8 cellular contexts compared by ENCODE assay signal in genomic region chr2:54599914-54600313, GRCh38.
DNase-seq lines count a peak whose midpoint lies in the region; ATAC-seq, FAIRE-seq and TF ChIP-seq lines count a peak whose summit lies in the region.
"Had no signal": no experiment of that assay in that cellular context is flagged by ENCODE, and none has a peak within 500 bp of the region (broad histone marks: within the 10 kb centered on the region; RNA-seq: fewer than 3 reads in every experiment).

No MANE protein-coding gene starts in this region.

- FAIRE-seq in K562 (lab: Jason Lieb, UNC) = peak; percentile 89
- FAIRE-seq: GM18507 had no signal

- DNase-seq in NCI-H2029 (lab: John Stamatoyannopoulos, UW) = peak; percentile 53
- peak; percentile 75 to 90 (median 80) for DNase-seq in K562 (ENCODE audit: extremely low read depth in 1 of 4, low spot score in 3 of 4)
- peak; percentile 44 to 81 for DNase-seq in tibial artery
- no peak for DNase-seq in NCI-H1417 treated with DMSO at 0.1 percent for 48 hours (lab: John Stamatoyannopoulos, UW)
- DNase-seq in Kasumi-1 (lab: John Stamatoyannopoulos, UW) = no peak

- peak; percentile 63; the same call in 1 of the 2 replicates for TF ChIP-seq EP300 in K562 (IDR thresholded peaks at IDR 0.05; ENCODE audit: low read length)

- POLR2A ChIA-PET in K562 (lab: Yijun Ruan, JAX) = interaction anchor here (0.8 to 2.2 kb wide), 7 partner anchors 9 to 137 kb away, joined by 3 to 6 read pairs (median 3); no protein-coding TSS in a partner anchor

- WGBS in K562 (ENCODE audit: insufficient coverage, low coverage, missing lambda C conversion rate) = 5% methylated on average over 3 of the region's 4 CpGs
- 34% methylated on average over 4 of the region's 4 CpGs for WGBS in liver

- no peak overlapping the region for H3K4me3 ChIP-seq in K562
- H3K4me3 ChIP-seq in liver (ENCODE audit: low read depth in 1 of 3, low read length in 3 of 3) = no peak overlapping the region
- no peak overlapping the region for H3K4me3 ChIP-seq in tibial artery

- intact Hi-C loops in K562 (cut with micrococcal nuclease) (loop anchor here (5.0 kb wide), 1 partner anchor 78 kb away; no protein-coding TSS in a partner anchor), tibial artery (cut with DNase I; ENCODE audit: low total_unique reads) (no loop called here)

- H3K9me1 ChIP-seq in K562 (ENCODE audit: control insufficient read depth, insufficient read depth, low read length) = no peaks in the 10 kb centered on the region

- H3K4me2 ChIP-seq in K562 (ENCODE audit: insufficient read depth, low read length) = peak overlapping the region; percentile 42

- H3K36me3 ChIP-seq in K562 (ENCODE audit: control insufficient read depth, insufficient read depth, low read length) = peaks cover 13% of the 10 kb centered on the region; the same call in 1 of the 3 replicates
- H3K36me3 ChIP-seq in liver (ENCODE audit: control insufficient read depth in 4 of 4, insufficient read depth in 3 of 4, low read depth in 1 of 4, low read length in 3 of 4) = peaks cover 0 to 4% (median 2%) of the 10 kb centered on the region in 4 donors
- no peaks in the 10 kb centered on the region for H3K36me3 ChIP-seq in tibial artery

- H4K20me1 ChIP-seq in K562 (replicated peaks; ENCODE audit: control insufficient read depth, insufficient read depth, low read length) = no peaks in the 10 kb centered on the region

- CTCF ChIA-PET in K562 (lab: Yijun Ruan, JAX; ENCODE audit: low intra/inter-chr PET ratio) = no interaction called here

- in situ Hi-C loops in K562 (cut with MboI) = no loop called here

- H3K27me3 ChIP-seq in K562 (ENCODE audit: control insufficient read depth in 2 of 2, insufficient read depth in 2 of 2, low read length in 2 of 2) = no peaks in the 10 kb centered on the region
- no peaks in the 10 kb centered on the region for H3K27me3 ChIP-seq in liver (ENCODE audit: control insufficient read depth in 4 of 4, insufficient read depth in 4 of 4, low read length in 3 of 4)
- no peaks in the 10 kb centered on the region for H3K27me3 ChIP-seq in tibial artery

- BruUV-seq in K562 (replicated peaks; lab: Mats Ljungman, UMichigan) = no TSS peak

- peak; percentile 77 for ATAC-seq in K562
- ATAC-seq in GM19397 (IDR thresholded peaks at IDR 0.05; ENCODE audit: unreplicated experiment) = no peak

- H3K4me1 ChIP-seq in K562 (replicated peaks in 1 of 2; ENCODE audit: control insufficient read depth in 2 of 2, insufficient read depth in 2 of 2, low read length in 2 of 2) = peaks cover 39 to 87% of the 10 kb centered on the region in 2 experiments
- H3K4me1 ChIP-seq in liver (ENCODE audit: control insufficient read depth in 4 of 4, insufficient read depth in 4 of 4, low read length in 3 of 4) = peaks cover 43 to 99% (median 96%) of the 10 kb centered on the region in 4 donors
- peaks cover 0 to 98% (median 73%) of the 10 kb centered on the region in 4 donors for H3K4me1 ChIP-seq in tibial artery

- TF ChIP-seq CTCF in K562 (IDR thresholded peaks at IDR 0.05 in 2 of 3, conservative IDR thresholded peaks at IDR 0.05 in 1 of 3; ENCODE audit: insufficient read depth in 2 of 3, low read depth in 1 of 3, low read length in 3 of 3) = no peak
- no peak for TF ChIP-seq CTCF in liver (IDR thresholded peaks at IDR 0.05; ENCODE audit: low read depth, low read length, missing input control)
- no peak for TF ChIP-seq CTCF in tibial artery (IDR thresholded peaks at IDR 0.05)

- TF ChIP-seq POLR2A in K562 (conservative IDR thresholded peaks at IDR 0.05) = no peak

- H3K9ac ChIP-seq in K562 (ENCODE audit: insufficient read depth in 1 of 2, low read depth in 2 of 2, low read length in 2 of 2) (no peak overlapping the region; a peak in 2 of 4 replicates), liver (ENCODE audit: low read depth in 1 of 2, low read length in 2 of 2) (peak overlapping the region in 1 of 2 donors; percentile 48)

- no peak for TF ChIP-seq RAD21 in K562 (CRISPR knock-in tag; conservative IDR thresholded peaks at IDR 0.05 in 1 of 2, IDR thresholded peaks at IDR 0.05 in 1 of 2)
- TF ChIP-seq RAD21 in liver (IDR thresholded peaks at IDR 0.05) = peak in 1 of 2 donors; percentile 40

- H2AFZ ChIP-seq in K562 (ENCODE audit: low read depth, low read length) = no peak overlapping the region; the same call in 1 of the 2 replicates

- H3K9me3 ChIP-seq in K562 (replicated peaks; ENCODE audit: control insufficient read depth, insufficient read depth, low read depth, low read length) = no peaks in the 10 kb centered on the region
- no peaks in the 10 kb centered on the region for H3K9me3 ChIP-seq in liver (ENCODE audit: control insufficient read depth in 4 of 4, low read length in 3 of 4)
- H3K9me3 ChIP-seq in tibial artery = no peaks in the 10 kb centered on the region

- H3K79me2 ChIP-seq in K562 (ENCODE audit: control insufficient read depth, insufficient read depth, low read length) = peaks cover 89% of the 10 kb centered on the region

- peak overlapping the region; percentile 62 for H3K27ac ChIP-seq in K562 (ENCODE audit: extremely low read depth, low read depth, low read length)
- H3K27ac ChIP-seq in liver (ENCODE audit: low read depth in 1 of 2, low read length in 2 of 2) = peak overlapping the region; percentile 44 to 62
- peak overlapping the region; percentile 35 to 67 for H3K27ac ChIP-seq in tibial artery

TF ChIP-seq in K562, 482 proteins besides CTCF, POLR2A, EP300 and RAD21 (continues in another document):
- TF ChIP-seq E2F3 (CRISPR knock-in tag; IDR thresholded peaks at IDR 0.05) = no peak
- TF ChIP-seq SMARCA4 (IDR thresholded peaks at IDR 0.05) = peak; percentile 58; the same call in 1 of the 2 replicates
- peak; percentile 72 for TF ChIP-seq MTA3 (IDR thresholded peaks at IDR 0.05; ENCODE audit: borderline replicate concordance)
- TF ChIP-seq CBX3 (IDR thresholded peaks at IDR 0.05; ENCODE audit: borderline replicate concordance in 1 of 2, low read length in 2 of 2) = peak in 1 of 2 experiments; percentile 69; a peak in 1 of 3 replicates
- TF ChIP-seq TCF3 (CRISPR knock-in tag; IDR thresholded peaks at IDR 0.05) = peak; percentile 84
- TF ChIP-seq ETV6 (IDR thresholded peaks at IDR 0.05; ENCODE audit: borderline replicate concordance in 1 of 2, low read depth in 2 of 2, low read length in 1 of 2) = peak in 1 of 2 experiments; percentile 43; a peak in 1 of 4 replicates
- TF ChIP-seq ETV6 (CRISPR knock-in tag; IDR thresholded peaks at IDR 0.05; ENCODE audit: borderline replicate concordance) = no peak
- TF ChIP-seq KDM1A (IDR thresholded peaks at IDR 0.05) = peak in 1 of 2 experiments; percentile 53; a peak in 2 of 4 replicates
- TF ChIP-seq GATAD2A (IDR thresholded peaks at IDR 0.05) = no peak

TF ChIP-seq in liver, 16 proteins besides CTCF, POLR2A, EP300 and RAD21 (continues in another document):
- TF ChIP-seq, protein P1, sequence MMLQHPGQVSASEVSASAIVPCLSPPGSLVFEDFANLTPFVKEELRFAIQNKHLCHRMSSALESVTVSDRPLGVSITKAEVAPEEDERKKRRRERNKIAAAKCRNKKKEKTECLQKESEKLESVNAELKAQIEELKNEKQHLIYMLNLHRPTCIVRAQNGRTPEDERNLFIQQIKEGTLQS (IDR thresholded peaks at IDR 0.05) = no peak
- TF ChIP-seq RXRA (IDR thresholded peaks at IDR 0.05) (peak in 1 of 2 donors; percentile 31), ZBTB33 (IDR thresholded peaks at IDR 0.05) (no peak), JUND (IDR thresholded peaks at IDR 0.05) (peak; percentile 37 to 83), EGR1 (IDR thresholded peaks at IDR 0.05; ENCODE audit: low read depth in 2 of 2) (no peak), TAF1 (conservative IDR thresholded peaks at IDR 0.05) (no peak), MAX (IDR thresholded peaks at IDR 0.05) (peak; percentile 42), SP1 (IDR thresholded peaks at IDR 0.05) (peak; percentile 39), YY1 (IDR thresholded peaks at IDR 0.05) (peak; percentile 8), NR2F2 (IDR thresholded peaks at IDR 0.05) (peak; percentile 62)

Comparison
In these comparisons a context has a peak if more than half of its experiments do, and no peak if none do; other contexts are left out.
1. DNase-seq: peak in NCI-H2029 (single experiment), K562 (4 of 4) and tibial artery (2 of 2); none in NCI-H1417 treated with DMSO at 0.1 percent for 48 hours (single experiment) and Kasumi-1 (0 of 2).
2. Peak in every context shown above with its lines, with median percentiles within 50 percentile points of each other: H3K27ac ChIP-seq.